Comparison of ENCODE assay signal across 8 cellular contexts in the genomic region with DNA sequence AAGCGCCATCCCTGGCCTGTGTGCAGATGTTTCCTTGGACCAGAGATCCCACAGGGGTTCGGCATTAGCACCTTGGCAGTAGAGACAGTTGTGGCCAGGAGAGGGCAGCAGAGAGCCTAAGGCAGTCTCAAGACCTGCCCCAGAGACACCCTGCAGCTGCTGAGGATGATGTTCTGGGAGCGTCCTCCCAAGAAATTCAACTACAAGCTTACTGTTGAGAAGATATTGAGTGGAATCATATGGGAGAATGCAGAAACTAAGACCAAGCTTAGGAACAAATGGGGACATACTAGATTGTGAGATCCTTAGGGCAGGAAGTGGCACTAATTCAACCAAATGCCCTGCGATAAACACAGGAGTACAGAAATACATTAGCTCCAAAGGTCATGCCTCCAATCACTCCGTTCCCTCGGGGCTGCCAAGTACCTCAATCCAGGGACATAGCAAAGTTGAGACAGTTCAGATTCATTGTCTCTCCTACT. TPM values are rescaled to one million over a fixed set of nuclear protein-coding genes. Genes with fewer than 3 reads are reported as not detected.
DNase-seq lines count a peak whose midpoint lies in the region; FAIRE-seq and TF ChIP-seq lines count a peak whose summit lies in the region.

No MANE protein-coding gene starts in this region.

- H3K9me3 Mint-ChIP-seq in glutamatergic neuron (ENCODE audit: unreplicated experiment): no peaks in the 10 kb centered on the region

- DNase-seq in GM06990 (ENCODE audit: extremely low read depth, insufficient read length) (peak; percentile 29), H54 (ENCODE audit: insufficient read length, low spot score) (peak; percentile 50), LNCaP clone FGC (ENCODE audit: low read depth) (peak; percentile 17), SK-N-DZ (ENCODE audit: low spot score) (peak; percentile 70), glutamatergic neuron (peak; percentile 88), posterior vena cava (ENCODE audit: low spot score) (peak; percentile 93), urothelium cell line (ENCODE audit: low spot score) (peak; percentile 77)
- peak; percentile 89 for DNase-seq in activated naive CD4-positive, alpha-beta T cell treated with anti-CD3 and anti-CD28 coated beads, Interleukin-2, amount 50 U/mL, for 16 hours

- TF ChIP-seq CTCF in GM06990 (IDR thresholded peaks at IDR 0.05; ENCODE audit: insufficient read depth, low read length, poor library complexity, severe bottlenecking): peak; percentile 95
- peak; percentile 83 for TF ChIP-seq CTCF in LNCaP clone FGC (IDR thresholded peaks at IDR 0.05; ENCODE audit: control insufficient read depth, extremely low read depth, insufficient read depth)
- TF ChIP-seq CTCF in glutamatergic neuron (IDR thresholded peaks at IDR 0.05; ENCODE audit: partially characterized antibody, unreplicated experiment): peak; percentile 89

- intact Hi-C loops in posterior vena cava (cut with DNase I): no loop called here

- H3K27me3 ChIP-seq in GM06990 (replicated peaks; ENCODE audit: control insufficient read depth, insufficient read depth, low read length): no peaks in the 10 kb centered on the region

- H3K27me3 Mint-ChIP-seq in glutamatergic neuron (ENCODE audit: unreplicated experiment): no peaks in the 10 kb centered on the region

- H3K36me3 Mint-ChIP-seq in glutamatergic neuron (ENCODE audit: unreplicated experiment): no peaks in the 10 kb centered on the region

- peaks cover 5% of the 10 kb centered on the region for H3K4me1 Mint-ChIP-seq in glutamatergic neuron (ENCODE audit: low read depth, unreplicated experiment)

- H3K36me3 ChIP-seq in GM06990 (ENCODE audit: control insufficient read depth, insufficient read depth, low read length): no peaks in the 10 kb centered on the region

- H3K4me3 ChIP-seq in GM06990 (replicated peaks; ENCODE audit: low read depth, low read length): no peak overlapping the region
- H3K4me3 ChIP-seq in LNCaP clone FGC (ENCODE audit: low read depth, low read length): no peak overlapping the region

- no peak overlapping the region for H3K4me3 Mint-ChIP-seq in glutamatergic neuron (ENCODE audit: unreplicated experiment)

- TF ChIP-seq POLR2A in H54 (IDR thresholded peaks at IDR 0.05; ENCODE audit: low read depth, low read length): no peak

- H3K27ac Mint-ChIP-seq in glutamatergic neuron (ENCODE audit: unreplicated experiment): no peak overlapping the region

- FAIRE-seq in H54 (lab: Jason Lieb, UNC): peak; percentile 90
- no peak for FAIRE-seq in urothelium cell line (lab: Jason Lieb, UNC)

RNA-seq across cellular contexts. Expression of a gene that starts 2.0 kb away (rescaled TPM):
- polyA plus RNA-seq in SK-N-DZ (2014; cell fraction: cytosol; rRNA removed): not detected in 2 replicates
- not detected in 2 replicates for polyA plus RNA-seq in SK-N-DZ (2014; cell fraction: nucleus; rRNA removed)
- not detected for total RNA-seq in glutamatergic neuron (ENCODE audit: unreplicated experiment)
- total RNA-seq in posterior vena cava: under 1 TPM; 0.19 to 0.52 TPM

Comparison
In these comparisons a context has a peak if more than half of its experiments do, and no peak if none do; other contexts are left out.
1. DNase-seq: peak in every context shown above with its lines; median percentile 93 in posterior vena cava; 89 in activated naive CD4-positive, alpha-beta T cell treated with anti-CD3 and anti-CD28 coated beads, Interleukin-2, amount 50 U/mL, for 16 hours; 88 in glutamatergic neuron; 77 in urothelium cell line; 70 in SK-N-DZ; 50 in H54; 29 in GM06990; 17 in LNCaP clone FGC.